In the genomic region with DNA sequence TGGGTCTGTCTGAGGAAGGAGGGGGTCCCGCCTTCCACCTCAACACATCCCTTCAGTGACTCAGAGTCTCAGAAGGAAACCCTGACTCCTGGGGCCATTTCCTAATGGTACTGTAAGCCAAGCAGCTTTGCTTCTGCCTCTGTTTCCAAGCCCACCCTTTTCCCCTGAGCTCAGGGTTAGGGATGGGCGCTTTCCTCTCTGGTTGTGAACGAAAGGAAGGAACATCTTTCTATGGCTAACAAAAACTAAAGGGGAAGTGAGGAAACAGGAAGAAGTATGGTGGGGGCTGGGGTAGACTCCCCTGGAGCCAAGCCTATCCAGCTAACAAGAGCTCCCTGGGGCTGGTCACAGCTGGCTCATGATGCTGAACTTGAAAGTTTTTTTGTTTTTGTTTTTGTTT, we compare ENCODE assay signal across 1 cellular context.
TF ChIP-seq lines count a peak whose summit lies in the region.

No MANE protein-coding gene starts in this region.

TF ChIP-seq in WTC11, 78 proteins besides CTCF, POLR2A, EP300 and RAD21:
- TF ChIP-seq ZSCAN18 (CRISPR knock-in tag; IDR thresholded peaks at IDR 0.05) = no peak
- no peak for TF ChIP-seq ZNF232 (CRISPR knock-in tag; IDR thresholded peaks at IDR 0.05)
- TF ChIP-seq ZNF219 (CRISPR knock-in tag; IDR thresholded peaks at IDR 0.05; ENCODE audit: borderline replicate concordance) = no peak
- no peak for TF ChIP-seq NFYB (CRISPR knock-in tag; conservative IDR thresholded peaks at IDR 0.05; ENCODE audit: low read depth)
- TF ChIP-seq SMAD3 (CRISPR knock-in tag; IDR thresholded peaks at IDR 0.05; ENCODE audit: borderline replicate concordance) = no peak
- no peak for TF ChIP-seq ZNF423 (CRISPR knock-in tag; IDR thresholded peaks at IDR 0.05)
- TF ChIP-seq RELA (CRISPR knock-in tag; IDR thresholded peaks at IDR 0.05; ENCODE audit: borderline replicate concordance) = no peak
- TF ChIP-seq KAT7 (CRISPR knock-in tag; IDR thresholded peaks at IDR 0.05; ENCODE audit: borderline replicate concordance) = no peak
- TF ChIP-seq TEAD4 (CRISPR knock-in tag; IDR thresholded peaks at IDR 0.05) = no peak
- no peak for TF ChIP-seq ZNF425 (CRISPR knock-in tag; conservative IDR thresholded peaks at IDR 0.05)
- TF ChIP-seq FOXK1 (CRISPR knock-in tag; IDR thresholded peaks at IDR 0.05) = no peak
- no peak for TF ChIP-seq NR3C1 (CRISPR knock-in tag; conservative IDR thresholded peaks at IDR 0.05; ENCODE audit: low read depth)
- no peak for TF ChIP-seq PRRX2 (CRISPR knock-in tag; IDR thresholded peaks at IDR 0.05)
- TF ChIP-seq ETV6 (CRISPR knock-in tag; IDR thresholded peaks at IDR 0.05) = no peak
